ENCODE assay signal across 1 cellular context in the genomic region with DNA sequence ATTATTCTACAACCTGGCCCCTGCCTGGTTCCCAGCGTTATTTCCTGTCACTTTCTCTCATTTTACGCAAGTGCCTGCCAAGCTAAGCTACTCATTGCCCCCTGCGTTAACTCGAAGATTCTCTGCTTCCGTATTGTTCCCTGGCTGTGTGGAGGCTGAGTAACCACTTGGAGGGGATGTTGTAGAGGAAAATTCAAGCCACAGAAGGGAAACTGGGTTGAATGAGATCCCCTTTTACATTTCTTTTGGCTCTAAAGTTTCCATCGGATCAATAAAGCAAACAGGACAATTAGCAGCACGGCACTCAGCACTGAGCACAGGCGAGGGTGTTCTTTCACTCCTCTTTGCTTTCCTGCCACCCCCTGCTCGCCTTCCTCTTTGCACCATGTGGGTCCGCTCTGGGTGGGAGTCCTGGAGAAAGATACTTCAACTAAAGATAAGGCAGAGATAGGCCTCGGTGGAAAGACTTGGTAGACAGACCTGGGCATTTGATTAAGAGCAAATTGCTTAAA.
TF ChIP-seq lines count a peak whose summit lies in the region.

No MANE protein-coding gene starts in this region.

TF ChIP-seq in HCT116, 20 proteins besides CTCF, POLR2A, EP300 and RAD21 (continued from another document):
- no peak for TF ChIP-seq ATF3 (IDR thresholded peaks at IDR 0.05)
- no peak for TF ChIP-seq POLR2AphosphoS5 (IDR thresholded peaks at IDR 0.05; ENCODE audit: low read depth, low read length)
- no peak for TF ChIP-seq SIN3A (IDR thresholded peaks at IDR 0.05; ENCODE audit: low read depth)
